Comparison of ENCODE assay signal across 15 cellular contexts in genomic region chr18:22174341-22175148, GRCh38. TPM values are rescaled to one million over a fixed set of nuclear protein-coding genes. Genes with fewer than 3 reads are reported as not detected.
A peak's percentile ranks its signal among the peaks of the same experiment; 100 is the strongest.
DNase-seq lines count a peak whose midpoint lies in the region; ATAC-seq and TF ChIP-seq lines count a peak whose summit lies in the region.
"Had no signal": no experiment of that assay in that cellular context is flagged by ENCODE, and none has a peak within 500 bp of the region (broad histone marks: within the 10 kb centered on the region; RNA-seq: fewer than 3 reads in every experiment).

No MANE protein-coding gene starts in this region.

- H3K4me1 ChIP-seq in Caco-2, result peaks cover 42% of the 10 kb centered on the region

- H3K27me3 ChIP-seq in Caco-2 (replicated peaks; ENCODE audit: control insufficient read depth, insufficient read depth, low read length), result no peaks in the 10 kb centered on the region

- H3K4me3 Mint-ChIP-seq in Caco-2 (ENCODE audit: unreplicated experiment) (peak overlapping the region; percentile 74), nephron (peak overlapping the region; percentile 84 to 94 (median 91))

- TF ChIP-seq CTCF in Caco-2 (IDR thresholded peaks at IDR 0.05; ENCODE audit: insufficient read depth in 1 of 2, low read depth in 1 of 2, low read length in 1 of 2, severe bottlenecking in 1 of 2, unreplicated experiment in 1 of 2) (no peak), nephron (IDR thresholded peaks at IDR 0.05; ENCODE audit: unreplicated experiment in 3 of 3) (no peak)

- H3K36me3 ChIP-seq in Caco-2 (ENCODE audit: control insufficient read depth, insufficient read depth, low read length), result peaks cover 19% of the 10 kb centered on the region

- H3K27me3 Mint-ChIP-seq in Caco-2 (ENCODE audit: insufficient read depth, unreplicated experiment), result no peaks in the 10 kb centered on the region
- peaks cover 88% of the 10 kb centered on the region for H3K27me3 Mint-ChIP-seq in nephron (ENCODE audit: low read depth)

- TSS peak; percentile 0 for BruUV-seq in Caco-2 (replicated peaks; lab: Mats Ljungman, UMichigan)

- POLR2A ChIA-PET in Caco-2 (lab: Charles Lee), result interaction anchor here (0.7 to 1.1 kb wide), 2 partner anchors 20 to 98 kb away, joined by 3 read pairs; no protein-coding TSS in a partner anchor

- H3K4me1 Mint-ChIP-seq in Caco-2 (ENCODE audit: low read depth, unreplicated experiment) (peaks cover 14% of the 10 kb centered on the region), nephron (peaks cover 27% of the 10 kb centered on the region)

- peak; percentile 21 for ATAC-seq in Right ventricle myocardium superior (ENCODE audit: poor library complexity)
- no peak for ATAC-seq in HG03280 (IDR thresholded peaks at IDR 0.05; ENCODE audit: unreplicated experiment)
- ATAC-seq in GM18519 (IDR thresholded peaks at IDR 0.05; ENCODE audit: low FRiP score, unreplicated experiment), result no peak
- no peak for ATAC-seq in HG02870 (IDR thresholded peaks at IDR 0.05; ENCODE audit: unreplicated experiment)
- ATAC-seq: GM12878 had no signal

- peak overlapping the region; percentile 69 for H3K4me3 ChIP-seq in Caco-2 (ENCODE audit: low read depth, low read length)
- H3K4me3 ChIP-seq: GM12878 had no signal

- CTCF ChIA-PET in Caco-2 (lab: Charles Lee), result interaction anchor here (1.2 to 1.3 kb wide), 2 partner anchors 15 to 66 kb away, joined by 3 to 4 read pairs; no protein-coding TSS in a partner anchor

- H3K36me3 Mint-ChIP-seq in Caco-2 (ENCODE audit: insufficient read depth, unreplicated experiment) (peaks cover 94% of the 10 kb centered on the region), nephron (ENCODE audit: low read depth) (peaks cover 45% of the 10 kb centered on the region)
- H3K36me3 Mint-ChIP-seq: activated naive CD4-positive, alpha-beta T cell treated with anti-CD3 and anti-CD28 coated beads, Interleukin-2, amount 50 U/mL, for 24 hours had no signal

- DNase-seq in Caco-2 (no peak), amniotic epithelial cell (ENCODE audit: low read depth) (peak; percentile 69), Right ventricle myocardium superior (no peak), 8988T (no peak)
- DNase-seq: activated CD4-positive, alpha-beta T cell treated with anti-CD3 and anti-CD28 coated beads, Interleukin-2, amount 50 U/mL, for 1 hour; NCI-H1105; NCI-H526 treated with DMSO at 0.1 percent for 48 hours; stimulated activated CD4-positive, alpha-beta T cell treated with anti-CD3 and anti-CD28 coated beads, Interleukin-1b, Interleukin-23, amount 100 ng/mL, for 48 hours; stimulated activated naive CD4-positive, alpha-beta T cell had no signal

- H3K9me3 Mint-ChIP-seq in Caco-2 (ENCODE audit: unreplicated experiment) (no peaks in the 10 kb centered on the region), nephron (peaks cover 4% of the 10 kb centered on the region)

- intact Hi-C loops in Caco-2 (cut with micrococcal nuclease; ENCODE audit: unreplicated experiment) (loop anchor here (2.0 to 5.0 kb wide), 2 partner anchors 292 to 388 kb away; no protein-coding TSS in a partner anchor), Right ventricle myocardium superior (cut with DNase I) (loop anchor here (5.0 kb wide), 1 partner anchor 93 kb away; no protein-coding TSS in a partner anchor)

- no peaks in the 10 kb centered on the region for H3K9me3 ChIP-seq in Caco-2

- H3K27ac Mint-ChIP-seq in Caco-2 (ENCODE audit: unreplicated experiment) (peak overlapping the region; percentile 49), nephron (peak overlapping the region; percentile 84 to 93 (median 93))
- H3K27ac Mint-ChIP-seq: activated naive CD4-positive, alpha-beta T cell treated with anti-CD3 and anti-CD28 coated beads, Interleukin-2, amount 50 U/mL, for 24 hours had no signal

RNA-seq across cellular contexts. Expression of gene GATA6, which starts 5.2 kb away (rescaled TPM):
- total RNA-seq in Caco-2 (2022), result 124 and 136 TPM in 2 replicates
- total RNA-seq in Right ventricle myocardium superior, result 56.0 TPM
